29 cellular contexts compared by ENCODE assay signal in genomic region chr20:46501961-46502360, GRCh38. TPM values are rescaled to one million over a fixed set of nuclear protein-coding genes. Genes with fewer than 3 reads are reported as not detected.
"Had no signal": no experiment of that assay in that cellular context is flagged by ENCODE, and none has a peak within 500 bp of the region (broad histone marks: within the 10 kb centered on the region; RNA-seq: fewer than 3 reads in every experiment).

No MANE protein-coding gene starts in this region.

- DNase-seq: activated CD4-positive, alpha-beta memory T cell treated with anti-CD3 and anti-CD28 coated beads for 36 hours; activated CD4-positive, alpha-beta T cell treated with anti-CD3 and anti-CD28 coated beads, Interleukin-2, amount 10 ng/mL, durations not matched to agents 7 days and 5 days; activated CD4-positive, CD25-positive, alpha-beta regulatory T cell; activated gamma-delta T cell; activated naive CD4-positive, alpha-beta T cell treated with anti-CD3 and anti-CD28 coated beads, Interleukin-2, amount 10 ng/mL, durations not matched to agents 7 days and 5 days; activated naive CD8-positive, alpha-beta T cell treated with anti-CD3 and anti-CD28 coated beads for 36 hours; activated T-cell treated with anti-CD3 and anti-CD28 coated beads for 4 hours; activated T-cell treated with anti-CD3 and anti-CD28 coated beads, Interleukin-2, amount 50 U/mL, for 48 hours; adrenal gland; aorta; caudate nucleus; NCI-H1092; NCI-H1417; NCI-H1930; NCI-H2107; NCI-H345; NCI-H510A; NCI-H526 treated with DMSO at 0.1 percent for 48 hours; NCI-H82; T-helper 1 cell had no signal

- H3K9ac ChIP-seq: KMS-11 had no signal

- ATAC-seq: activated T-helper 17 cell treated with anti-CD3 and anti-CD28 coated beads, Interleukin-2, amount 50 U/mL, for 72 hours had no signal

- H3K4me3 ChIP-seq: adrenal gland, breast epithelium, SK-N-MC had no signal

- H3K27ac ChIP-seq: adrenal gland, breast epithelium, KMS-11, SK-N-MC, VCaP had no signal

- H3K36me3 ChIP-seq: breast epithelium had no signal

- H3K4me1 ChIP-seq: adrenal gland, breast epithelium had no signal

- H3K4me2 ChIP-seq: KMS-11 had no signal

- H3K27me3 ChIP-seq: adrenal gland, breast epithelium had no signal

RNA-seq across cellular contexts. Expression of gene ZNF334, which starts 11.4 kb away (rescaled TPM):
- total RNA-seq: MCF 10A, OCI-LY7, RPMI7951 had no signal

RNA-seq across cellular contexts. Expression of gene OCSTAMP, which starts 48.5 kb away (rescaled TPM):
- total RNA-seq: activated CD4-positive, alpha-beta T cell treated with anti-CD3 and anti-CD28 coated beads, Interleukin-2, amount 10 ng/mL, durations not matched to agents 7 days and 5 days; activated naive CD8-positive, alpha-beta T cell treated with anti-CD3 and anti-CD28 coated beads for 36 hours; adrenal gland; aorta; MCF 10A; OCI-LY7; RPMI7951; T-helper 2 cell treated with Interferon-gamma antibody and Interleukin-4, amounts not matched to agents 100 ng/mL and 5 ng/mL, for 36 hours had no signal
- polyA plus RNA-seq: aorta had no signal
